In the genomic region with DNA sequence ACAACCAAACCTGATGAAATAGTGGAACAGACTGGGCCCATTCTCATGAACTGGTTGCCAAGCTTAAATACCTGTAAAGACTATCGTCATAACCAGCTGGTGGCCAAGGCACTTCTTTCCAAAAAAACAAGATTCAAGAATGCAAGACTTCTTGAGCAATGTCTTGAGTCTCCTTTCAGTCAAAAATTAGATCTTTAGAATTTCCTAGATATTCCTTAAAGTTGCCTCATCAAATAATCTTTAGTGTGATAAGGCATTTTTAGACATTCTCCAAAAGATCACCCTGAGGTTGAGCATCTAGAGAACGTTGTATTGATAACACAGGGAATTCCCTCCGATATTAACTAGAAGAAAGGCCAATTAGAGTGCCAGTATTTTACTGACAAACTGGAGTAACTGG, we compare ENCODE assay signal across 34 cellular contexts.
A peak's percentile ranks its signal among the peaks of the same experiment; 100 is the strongest.
DNase-seq lines count a peak whose midpoint lies in the region; FAIRE-seq and TF ChIP-seq lines count a peak whose summit lies in the region.
"Had no signal": no experiment of that assay in that cellular context is flagged by ENCODE, and none has a peak within 500 bp of the region (broad histone marks: within the 10 kb centered on the region; RNA-seq: fewer than 3 reads in every experiment).

No MANE protein-coding gene starts in this region.

- peak; percentile 44 for FAIRE-seq in keratinocyte (lab: Jason Lieb, UNC)
- FAIRE-seq: A204.1, A549 had no signal

- H3K36me3 Mint-ChIP-seq in MCF 10A (ENCODE audit: insufficient read depth, unreplicated experiment), result no peaks in the 10 kb centered on the region
- H3K36me3 Mint-ChIP-seq: CD14-positive monocyte; CD4-positive, alpha-beta memory T cell; CD4-positive, CD25-positive, alpha-beta regulatory T cell; CD8-positive, alpha-beta memory T cell; CD8-positive, alpha-beta T cell had no signal

- H3K9ac ChIP-seq in mammary epithelial cell (ENCODE audit: insufficient read depth, low read length), result no peak overlapping the region
- H3K9ac ChIP-seq in keratinocyte (ENCODE audit: control insufficient read depth, extremely low read depth, insufficient read depth, low read length), result no peak overlapping the region
- no peak overlapping the region for H3K9ac ChIP-seq in trophoblast cell (ENCODE audit: low read length)
- H3K9ac ChIP-seq: BLaER1; BLaER1 treated with 17β-estradiol and CSF1 and Interleukin-3, amounts not matched to agents 10 nM and 100 nM had no signal

- peak overlapping the region; percentile 2 for H3K27ac Mint-ChIP-seq in MCF 10A (ENCODE audit: low read depth, unreplicated experiment)
- H3K27ac Mint-ChIP-seq: B cell; CD14-positive monocyte; CD4-positive, alpha-beta memory T cell; CD4-positive, alpha-beta T cell; CD4-positive, CD25-positive, alpha-beta regulatory T cell; CD8-positive, alpha-beta memory T cell; CD8-positive, alpha-beta T cell had no signal

- in situ Hi-C loops in mammary epithelial cell (cut with MboI; ENCODE audit: low sequenced_read_pairs in 2 of 2), result no loop called here

- H3K9me1 ChIP-seq in keratinocyte (ENCODE audit: control insufficient read depth, extremely low read depth, insufficient read depth, low read length), result no peaks in the 10 kb centered on the region

- no peak overlapping the region for H4K8ac ChIP-seq in trophoblast cell (ENCODE audit: low read depth, low read length)

- H3K79me2 ChIP-seq in mammary epithelial cell (ENCODE audit: insufficient read depth, low read length) (no peaks in the 10 kb centered on the region), keratinocyte (ENCODE audit: control insufficient read depth, insufficient read depth, low read length) (no peaks in the 10 kb centered on the region), trophoblast cell (ENCODE audit: control insufficient read depth, insufficient read depth, low read length, poor library complexity) (no peaks in the 10 kb centered on the region)

- WGBS in mammary epithelial cell (ENCODE audit: low coverage, missing lambda C conversion rate), result 83% methylated on average over 2 of the region's 3 CpGs
- no CpG with 5 or more reads among the region's 3 CpGs for WGBS in trophoblast cell (ENCODE audit: extremely low coverage, insufficient coverage, insufficient read length)

- no peak overlapping the region for H2BK12ac ChIP-seq in trophoblast cell (ENCODE audit: low read length)

- H4K91ac ChIP-seq in trophoblast cell (ENCODE audit: low read depth, low read length), result no peak overlapping the region

- CTCF ChIA-PET in MCF 10A (lab: Yijun Ruan, JAX), result interaction anchor here (0.7 to 1.0 kb wide), 2 partner anchors 10 to 73 kb away, joined by 3 to 4 read pairs; no protein-coding TSS in a partner anchor
- CTCF ChIA-PET in mammary epithelial cell (lab: Charles Lee; ENCODE audit: low non-redundant PET), result no interaction called here

- H3K4me1 ChIP-seq in mammary epithelial cell (ENCODE audit: insufficient read depth, low read length) (peaks cover 13% of the 10 kb centered on the region), keratinocyte (ENCODE audit: control insufficient read depth, extremely low read depth, insufficient read depth, low read length) (peaks cover 8% of the 10 kb centered on the region), trophoblast cell (ENCODE audit: control insufficient read depth in 1 of 2, insufficient read depth in 2 of 2, low read length in 2 of 2) (no peaks in the 10 kb centered on the region)
- H3K4me1 ChIP-seq: A549, BE2C, BLaER1 had no signal

- H3K27me3 ChIP-seq in mammary epithelial cell (ENCODE audit: insufficient read depth, low read length) (no peaks in the 10 kb centered on the region), keratinocyte (ENCODE audit: control insufficient read depth, extremely low read depth, insufficient read depth, low read length) (no peaks in the 10 kb centered on the region), trophoblast cell (ENCODE audit: insufficient read depth, low read length) (no peaks in the 10 kb centered on the region)
- H3K27me3 ChIP-seq: BE2C; BLaER1; BLaER1 treated with 17β-estradiol and CSF1 and Interleukin-3, amounts not matched to agents 10 nM and 100 nM had no signal

- H3K4me1 Mint-ChIP-seq in MCF 10A (ENCODE audit: insufficient read depth, unreplicated experiment), result peaks cover 34% of the 10 kb centered on the region
- H3K4me1 Mint-ChIP-seq: B cell; CD14-positive monocyte; CD8-positive, alpha-beta memory T cell had no signal

- H2BK120ac ChIP-seq in trophoblast cell (ENCODE audit: insufficient read depth, low read length, poor library complexity), result no peak overlapping the region

- H3K79me1 ChIP-seq in trophoblast cell (ENCODE audit: low read length), result no peaks in the 10 kb centered on the region

- H4K20me1 ChIP-seq in mammary epithelial cell (ENCODE audit: insufficient read depth, low read length) (no peaks in the 10 kb centered on the region), keratinocyte (ENCODE audit: control insufficient read depth, extremely low read depth, insufficient read depth, low read length) (no peaks in the 10 kb centered on the region)
- H4K20me1 ChIP-seq: BLaER1; BLaER1 treated with 17β-estradiol and CSF1 and Interleukin-3, amounts not matched to agents 10 nM and 100 nM had no signal

- intact Hi-C loops in MCF 10A (cut with micrococcal nuclease) (no loop called here), mammary epithelial cell (cut with micrococcal nuclease) (no loop called here)

- BruUV-seq in MCF 10A (replicated peaks; lab: Mats Ljungman, UMichigan), result no TSS peak
- no TSS peak for BruUV-seq in mammary epithelial cell (replicated peaks; lab: Mats Ljungman, UMichigan)

- H3K36me3 ChIP-seq in mammary epithelial cell (ENCODE audit: insufficient read depth, low read length), result no peaks in the 10 kb centered on the region
- no peaks in the 10 kb centered on the region for H3K36me3 ChIP-seq in keratinocyte (ENCODE audit: control insufficient read depth in 2 of 2, extremely low read depth in 1 of 2, insufficient read depth in 2 of 2, low read length in 2 of 2)
- no peaks in the 10 kb centered on the region for H3K36me3 ChIP-seq in trophoblast cell (ENCODE audit: control insufficient read depth in 1 of 2, insufficient read depth in 2 of 2, low read length in 2 of 2)
- H3K36me3 ChIP-seq: BE2C; BLaER1; BLaER1 treated with 17β-estradiol and CSF1 and Interleukin-3, amounts not matched to agents 10 nM and 100 nM had no signal

- TF ChIP-seq CTCF in MCF 10A (IDR thresholded peaks at IDR 0.05; ENCODE audit: unreplicated experiment) (no peak), mammary epithelial cell (conservative IDR thresholded peaks at IDR 0.05 in 1 of 2, IDR thresholded peaks at IDR 0.05 in 1 of 2; ENCODE audit: extremely low read depth in 1 of 2, insufficient read depth in 1 of 2, low read depth in 1 of 2, low read length in 2 of 2) (no peak), keratinocyte (optimal IDR thresholded peaks at IDR 0.05 in 1 of 3, IDR thresholded peaks at IDR 0.05 in 1 of 3, conservative IDR thresholded peaks at IDR 0.05 in 1 of 3; ENCODE audit: extremely low read depth in 1 of 3, insufficient read depth in 2 of 3, low read length in 3 of 3) (no peak)

- H3K9me3 ChIP-seq in mammary epithelial cell (replicated peaks; ENCODE audit: insufficient read depth, low read length) (no peaks in the 10 kb centered on the region), keratinocyte (ENCODE audit: control insufficient read depth, low read depth, low read length) (no peaks in the 10 kb centered on the region), trophoblast cell (ENCODE audit: insufficient read depth, low read depth, low read length) (no peaks in the 10 kb centered on the region)
- H3K9me3 ChIP-seq: A549; BE2C; BLaER1; BLaER1 treated with 17β-estradiol and CSF1 and Interleukin-3, amounts not matched to agents 10 nM and 100 nM; Caco-2 had no signal

- H3K27ac ChIP-seq in mammary epithelial cell (ENCODE audit: insufficient read depth, low read depth, low read length), result no peak overlapping the region
- H3K27ac ChIP-seq in keratinocyte (ENCODE audit: control insufficient read depth, insufficient read depth, low read length), result no peak overlapping the region
- no peak overlapping the region for H3K27ac ChIP-seq in trophoblast cell (ENCODE audit: low read depth, low read length)
- H3K27ac ChIP-seq: 22Rv1; A549; BLaER1; BLaER1 treated with 17β-estradiol and CSF1 and Interleukin-3, amounts not matched to agents 10 nM and 100 nM; C4-2B had no signal

- no peak overlapping the region for H2BK5ac ChIP-seq in trophoblast cell (ENCODE audit: low read depth, low read length, poor library complexity)

- H4K12ac ChIP-seq in trophoblast cell (ENCODE audit: low read depth, low read length), result no peak overlapping the region

- POLR2A ChIA-PET in MCF 10A (lab: Yijun Ruan, JAX), result interaction anchor here (1.2 kb wide), 1 partner anchor 112 kb away, joined by 3 read pairs; no protein-coding TSS in a partner anchor

- H3K4me3 ChIP-seq in mammary epithelial cell (replicated peaks in 1 of 3; ENCODE audit: insufficient read depth in 1 of 3, low read depth in 2 of 3, low read length in 3 of 3) (no peak overlapping the region), keratinocyte (ENCODE audit: control insufficient read depth in 2 of 3, extremely low read depth in 1 of 3, insufficient read depth in 2 of 3, low read depth in 1 of 3, low read length in 3 of 3) (no peak overlapping the region), trophoblast cell (ENCODE audit: low read depth, low read length) (no peak overlapping the region)
- H3K4me3 ChIP-seq: A549; BLaER1; BLaER1 treated with 17β-estradiol and CSF1 and Interleukin-3, amounts not matched to agents 10 nM and 100 nM had no signal

- DNase-seq in MCF 10A (ENCODE audit: unreplicated experiment) (peak; percentile 26), mammary epithelial cell (no peak), keratinocyte (ENCODE audit: low read depth, low spot score) (no peak), trophoblast cell (peak; percentile 59 to 91), H4 (ENCODE audit: low spot score) (no peak), OCI-M1 (lab: John Stamatoyannopoulos, UW) (no peak)
- DNase-seq: 8988T; ACHN; AML-193; BE2C; C1 segment of cervical spinal cord; Caco-2; Calu3; CD4-positive, alpha-beta memory T cell; CD4-positive, alpha-beta T cell; CD4-positive, CD25-positive, alpha-beta regulatory T cell; CD8-positive, alpha-beta memory T cell; CD8-positive, alpha-beta T cell; COR-L47; DMS 273 treated with DMSO at 0.1 percent for 48 hours; DMS153; DMS53; DMS79; DMS79 treated with DMSO at 0.1 percent for 48 hours; DND-41; EL had no signal

- no peak overlapping the region for H2AFZ ChIP-seq in mammary epithelial cell (ENCODE audit: low read depth, low read length)
- no peak overlapping the region for H2AFZ ChIP-seq in keratinocyte (ENCODE audit: control insufficient read depth, low read length)
- H2AFZ ChIP-seq in trophoblast cell (ENCODE audit: insufficient read depth, low read length, poor library complexity), result no peak overlapping the region

- no peak overlapping the region for H3K4me2 ChIP-seq in mammary epithelial cell (ENCODE audit: insufficient read depth, low read depth, low read length)
- no peak overlapping the region for H3K4me2 ChIP-seq in keratinocyte (ENCODE audit: control insufficient read depth, extremely low read depth, insufficient read depth, low read depth, low read length)
- no peak overlapping the region for H3K4me2 ChIP-seq in trophoblast cell (ENCODE audit: low read length)
- H3K4me2 ChIP-seq: A549; BLaER1; BLaER1 treated with 17β-estradiol and CSF1 and Interleukin-3, amounts not matched to agents 10 nM and 100 nM had no signal

- H2AK5ac ChIP-seq in trophoblast cell (ENCODE audit: low read length), result no peak overlapping the region

- H3K9me3 Mint-ChIP-seq in MCF 10A (ENCODE audit: unreplicated experiment), result peaks cover 5% of the 10 kb centered on the region
- H3K9me3 Mint-ChIP-seq: CD8-positive, alpha-beta T cell had no signal

- H3K14ac ChIP-seq in trophoblast cell (ENCODE audit: low read length), result no peak overlapping the region

- H3K27me3 Mint-ChIP-seq in MCF 10A (ENCODE audit: insufficient read depth, unreplicated experiment), result no peaks in the 10 kb centered on the region

- no peak overlapping the region for H3K4ac ChIP-seq in trophoblast cell (ENCODE audit: low read depth, low read length)

- H3K18ac ChIP-seq in trophoblast cell (ENCODE audit: low read length), result no peak overlapping the region

- H3K23ac ChIP-seq in trophoblast cell (ENCODE audit: low read length), result no peak overlapping the region

- dilution Hi-C loops in mammary epithelial cell (cut with HindIII; ENCODE audit: low sequenced_read_pairs) (no loop called here), keratinocyte (cut with MboI; ENCODE audit: extremely low pct_ligation_motif_present, low sequenced_read_pairs) (no loop called here)

- no peak overlapping the region for H3K4me3 Mint-ChIP-seq in MCF 10A (ENCODE audit: unreplicated experiment)
- H3K4me3 Mint-ChIP-seq: B cell; CD14-positive monocyte; CD4-positive, alpha-beta memory T cell; CD4-positive, alpha-beta T cell; CD4-positive, CD25-positive, alpha-beta regulatory T cell; CD8-positive, alpha-beta memory T cell; CD8-positive, alpha-beta T cell had no signal

Comparison
In these comparisons a context has a peak if more than half of its experiments do, and no peak if none do; other contexts are left out.
1. DNase-seq: peak in MCF 10A (single experiment) and trophoblast cell (2 of 2); none in mammary epithelial cell (single experiment), keratinocyte (single experiment), H4 (single experiment) and OCI-M1 (single experiment).